Comparison of ENCODE assay signal across 22 cellular contexts in the genomic region with DNA sequence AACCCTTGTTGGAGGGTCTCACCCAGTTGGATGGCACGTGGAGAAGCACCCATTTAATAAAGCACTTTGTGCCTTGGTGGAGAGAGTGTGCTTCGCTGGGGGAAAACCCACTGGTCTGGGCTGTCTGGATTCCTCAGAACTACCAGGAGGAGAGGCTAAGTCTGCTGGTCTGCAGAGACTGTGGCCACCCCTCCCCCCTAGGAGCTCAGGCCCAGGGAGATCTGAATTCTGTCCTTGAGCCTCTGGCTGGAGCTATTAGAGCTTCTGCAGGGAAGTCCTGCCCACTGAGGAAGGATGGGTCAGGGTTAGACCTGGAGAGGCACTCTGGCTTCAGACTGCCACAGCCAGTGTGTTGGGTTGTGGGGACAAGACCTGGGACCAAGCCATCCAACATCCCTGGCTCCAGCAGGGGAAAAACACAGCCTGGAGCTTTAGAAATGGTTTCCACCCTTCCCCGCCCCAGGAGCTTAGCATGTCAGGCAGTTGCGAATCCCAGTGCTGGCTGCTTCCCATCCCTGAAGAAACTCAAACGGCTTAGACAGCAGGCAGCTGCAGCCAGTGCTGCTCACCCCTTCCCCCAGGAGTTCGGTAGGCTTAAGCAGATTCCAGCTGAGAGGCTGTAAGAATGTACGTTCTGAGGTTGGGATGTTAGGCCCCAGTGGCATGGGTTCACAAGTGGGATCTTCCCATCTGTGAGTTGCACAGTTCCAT.
DNase-seq lines count a peak whose midpoint lies in the region; ATAC-seq and TF ChIP-seq lines count a peak whose summit lies in the region.
"Had no signal": no experiment of that assay in that cellular context is flagged by ENCODE, and none has a peak within 500 bp of the region (broad histone marks: within the 10 kb centered on the region; RNA-seq: fewer than 3 reads in every experiment).

No MANE protein-coding gene starts in this region.

- DNase-seq in H7 (peak; percentile 8), amniotic epithelial cell (ENCODE audit: low read depth) (peak; percentile 54), left ventricle myocardium inferior (peak; percentile 36), neuronal stem cell (ENCODE audit: low spot score) (no peak)
- no peak for DNase-seq in activated CD4-positive, alpha-beta T cell treated with anti-CD3 and anti-CD28 coated beads, Interleukin-2, amount 50 U/mL, for 1 hour
- no peak for DNase-seq in activated naive CD4-positive, alpha-beta T cell treated with anti-CD3 and anti-CD28 coated beads, Interleukin-2, amount 50 U/mL, for 16 hours
- DNase-seq: activated naive CD4-positive, alpha-beta T cell treated with anti-CD3 and anti-CD28 coated beads for 36 hours; amygdala; COR-L47; DND-41; left lung; NCI-H1105; NCI-H2029 treated with DMSO at 0.1 percent for 48 hours; NCI-H226; OCI-M1; small intestine; stimulated activated CD4-positive, alpha-beta T cell treated with anti-CD3 and anti-CD28 coated beads, Interleukin-2, amount 100 ng/mL, for 24 hours had no signal

- WGBS in neuronal stem cell (ENCODE audit: extremely low coverage in 2 of 2, insufficient read length in 2 of 2, insufficient replicate concordance in 1 of 2), 2 donors, result no CpG with 5 or more reads among the region's 7 CpGs

- no peak overlapping the region for H2AK5ac ChIP-seq in neuronal stem cell (ENCODE audit: low read depth, low read length)

- no peak overlapping the region for H3K4ac ChIP-seq in neuronal stem cell (ENCODE audit: low read length)

- H2BK15ac ChIP-seq in neuronal stem cell (ENCODE audit: low read length), result peak overlapping the region; percentile 10

- H2BK120ac ChIP-seq in neuronal stem cell (ENCODE audit: low read depth, low read length), result no peak overlapping the region

- H3K79me1 ChIP-seq in neuronal stem cell (ENCODE audit: low read depth, low read length), result no peaks in the 10 kb centered on the region

- no peak overlapping the region for H2BK12ac ChIP-seq in neuronal stem cell (ENCODE audit: low read length)

- peaks cover 35% of the 10 kb centered on the region for H3K9me3 ChIP-seq in left ventricle myocardium inferior (replicated peaks)
- peaks cover 0 to 13% of the 10 kb centered on the region in 2 donors for H3K9me3 ChIP-seq in neuronal stem cell (replicated peaks in 1 of 2; ENCODE audit: control insufficient read depth in 2 of 2, insufficient read depth in 1 of 2, low read depth in 1 of 2, low read length in 2 of 2)
- H3K9me3 ChIP-seq: HAP-1 had no signal

- ATAC-seq in HG02973 (IDR thresholded peaks at IDR 0.05; ENCODE audit: unreplicated experiment) (no peak), HG02763 (IDR thresholded peaks at IDR 0.05; ENCODE audit: unreplicated experiment) (no peak)
- ATAC-seq: mucosa of descending colon had no signal

- H3K9ac ChIP-seq in neuronal stem cell (ENCODE audit: low read depth, low read length, poor library complexity), result no peak overlapping the region
- H3K9ac ChIP-seq: BLaER1 had no signal

- no peak overlapping the region for H3K4me2 ChIP-seq in neuronal stem cell (ENCODE audit: insufficient read depth, low read length, poor library complexity, severe bottlenecking)
- H3K4me2 ChIP-seq: BLaER1 had no signal

- H4K8ac ChIP-seq in neuronal stem cell (ENCODE audit: low read depth, low read length), result no peak overlapping the region

- H2BK5ac ChIP-seq in neuronal stem cell (ENCODE audit: low read length), result no peak overlapping the region

- no peak overlapping the region for H3K14ac ChIP-seq in neuronal stem cell (ENCODE audit: low read length)

- no peak for TF ChIP-seq CTCF in left ventricle myocardium inferior (IDR thresholded peaks at IDR 0.05; ENCODE audit: borderline replicate concordance)

- H4K91ac ChIP-seq in neuronal stem cell (ENCODE audit: low read depth, low read length, poor library complexity), result no peak overlapping the region

- H3K18ac ChIP-seq in neuronal stem cell (ENCODE audit: low read length), result peak overlapping the region; percentile 31

- H3K27ac ChIP-seq in left ventricle myocardium inferior (replicated peaks), result no peak overlapping the region
- no peak overlapping the region for H3K27ac ChIP-seq in neuronal stem cell (replicated peaks; ENCODE audit: low read length)
- H3K27ac ChIP-seq: BLaER1, left lung had no signal

- H3K27me3 ChIP-seq in H7 (ENCODE audit: control insufficient read depth, insufficient read depth, low read length), result no peaks in the 10 kb centered on the region
- H3K27me3 ChIP-seq in left ventricle myocardium inferior (ENCODE audit: low read depth), result no peaks in the 10 kb centered on the region
- H3K27me3 ChIP-seq in neuronal stem cell (ENCODE audit: control insufficient read depth in 3 of 3, insufficient read depth in 3 of 3, low read depth in 1 of 3, low read length in 3 of 3), result no peaks in the 10 kb centered on the region
- H3K27me3 ChIP-seq: BLaER1, left lung had no signal

- no peaks in the 10 kb centered on the region for H3K4me1 ChIP-seq in left ventricle myocardium inferior
- peaks cover 0 to 6% of the 10 kb centered on the region in 2 donors for H3K4me1 ChIP-seq in neuronal stem cell (ENCODE audit: control insufficient read depth in 2 of 2, insufficient read depth in 1 of 2, low read depth in 1 of 2, low read length in 2 of 2)
- H3K4me1 ChIP-seq: BLaER1, HAP-1, left lung had no signal

- peak overlapping the region; percentile 14 for H3K23ac ChIP-seq in neuronal stem cell (ENCODE audit: low read depth, low read length, poor library complexity)

- H3K36me3 ChIP-seq in H7 (replicated peaks; ENCODE audit: control insufficient read depth, insufficient read depth, low read length), result no peaks in the 10 kb centered on the region
- no peaks in the 10 kb centered on the region for H3K36me3 ChIP-seq in left ventricle myocardium inferior
- H3K36me3 ChIP-seq in neuronal stem cell (replicated peaks in 1 of 2; ENCODE audit: control insufficient read depth in 2 of 2, insufficient read depth in 2 of 2, low read length in 2 of 2), result no peaks in the 10 kb centered on the region
- H3K36me3 ChIP-seq: BLaER1, HAP-1, left lung had no signal

- intact Hi-C loops in left ventricle myocardium inferior (cut with micrococcal nuclease), result no loop called here

- H2AFZ ChIP-seq in neuronal stem cell (ENCODE audit: low read length), result peak overlapping the region; percentile 63

- H3K4me3 ChIP-seq in H7 (ENCODE audit: insufficient read depth, low read depth, low read length) (no peak overlapping the region), left ventricle myocardium inferior (no peak overlapping the region), neuronal stem cell (ENCODE audit: low read length in 2 of 2) (no peak overlapping the region)
- H3K4me3 ChIP-seq: BLaER1, HAP-1, left lung, mucosa of descending colon had no signal

Comparison
In these comparisons a context has a peak if more than half of its experiments do, and no peak if none do; other contexts are left out.
1. DNase-seq: peak in H7 (single experiment), amniotic epithelial cell (single experiment) and left ventricle myocardium inferior (single experiment); none in neuronal stem cell (single experiment), activated CD4-positive, alpha-beta T cell treated with anti-CD3 and anti-CD28 coated beads, Interleukin-2, amount 50 U/mL, for 1 hour (single experiment) and activated naive CD4-positive, alpha-beta T cell treated with anti-CD3 and anti-CD28 coated beads, Interleukin-2, amount 50 U/mL, for 16 hours (single experiment).